ENCODE assay signal across 1 cellular context in the genomic region with DNA sequence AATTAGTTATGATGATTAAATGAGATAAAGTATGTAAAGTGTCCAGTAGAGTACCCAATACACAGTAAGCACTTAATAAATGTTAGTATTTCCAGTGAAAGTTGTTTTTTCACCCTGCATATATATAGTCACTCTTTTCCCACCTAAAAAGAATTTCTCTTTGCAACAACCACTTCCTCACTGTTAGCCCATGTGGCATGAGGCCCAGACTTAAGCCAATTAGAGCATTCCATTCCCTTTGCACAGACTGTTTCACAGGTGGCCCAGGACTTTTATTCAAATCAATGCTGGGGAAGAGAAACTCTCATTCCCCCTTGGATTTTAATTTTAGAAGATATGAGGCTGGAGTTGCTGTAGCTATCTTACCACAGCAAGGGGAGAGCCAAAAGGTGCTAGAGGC.
TF ChIP-seq lines count a peak whose summit lies in the region.

No MANE protein-coding gene starts in this region.

TF ChIP-seq in WTC11, 78 proteins besides CTCF, POLR2A, EP300 and RAD21 (continued from another document):
- TF ChIP-seq FOXP4 (CRISPR knock-in tag; IDR thresholded peaks at IDR 0.05), result no peak
- TF ChIP-seq, protein P1, sequence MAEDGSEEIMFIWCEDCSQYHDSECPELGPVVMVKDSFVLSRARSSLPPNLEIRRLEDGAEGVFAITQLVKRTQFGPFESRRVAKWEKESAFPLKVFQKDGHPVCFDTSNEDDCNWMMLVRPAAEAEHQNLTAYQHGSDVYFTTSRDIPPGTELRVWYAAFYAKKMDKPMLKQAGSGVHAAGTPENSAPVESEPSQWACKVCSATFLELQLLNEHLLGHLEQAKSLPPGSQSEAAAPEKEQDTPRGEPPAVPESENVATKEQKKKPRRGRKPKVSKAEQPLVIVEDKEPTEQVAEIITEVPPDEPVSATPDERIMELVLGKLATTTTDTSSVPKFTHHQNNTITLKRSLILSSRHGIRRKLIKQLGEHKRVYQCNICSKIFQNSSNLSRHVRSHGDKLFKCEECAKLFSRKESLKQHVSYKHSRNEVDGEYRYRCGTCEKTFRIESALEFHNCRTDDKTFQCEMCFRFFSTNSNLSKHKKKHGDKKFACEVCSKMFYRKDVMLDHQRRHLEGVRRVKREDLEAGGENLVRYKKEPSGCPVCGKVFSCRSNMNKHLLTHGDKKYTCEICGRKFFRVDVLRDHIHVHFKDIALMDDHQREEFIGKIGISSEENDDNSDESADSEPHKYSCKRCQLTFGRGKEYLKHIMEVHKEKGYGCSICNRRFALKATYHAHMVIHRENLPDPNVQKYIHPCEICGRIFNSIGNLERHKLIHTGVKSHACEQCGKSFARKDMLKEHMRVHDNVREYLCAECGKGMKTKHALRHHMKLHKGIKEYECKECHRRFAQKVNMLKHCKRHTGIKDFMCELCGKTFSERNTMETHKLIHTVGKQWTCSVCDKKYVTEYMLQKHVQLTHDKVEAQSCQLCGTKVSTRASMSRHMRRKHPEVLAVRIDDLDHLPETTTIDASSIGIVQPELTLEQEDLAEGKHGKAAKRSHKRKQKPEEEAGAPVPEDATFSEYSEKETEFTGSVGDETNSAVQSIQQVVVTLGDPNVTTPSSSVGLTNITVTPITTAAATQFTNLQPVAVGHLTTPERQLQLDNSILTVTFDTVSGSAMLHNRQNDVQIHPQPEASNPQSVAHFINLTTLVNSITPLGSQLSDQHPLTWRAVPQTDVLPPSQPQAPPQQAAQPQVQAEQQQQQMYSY (CRISPR knock-in tag; IDR thresholded peaks at IDR 0.05), result no peak
- TF ChIP-seq, protein P2, sequence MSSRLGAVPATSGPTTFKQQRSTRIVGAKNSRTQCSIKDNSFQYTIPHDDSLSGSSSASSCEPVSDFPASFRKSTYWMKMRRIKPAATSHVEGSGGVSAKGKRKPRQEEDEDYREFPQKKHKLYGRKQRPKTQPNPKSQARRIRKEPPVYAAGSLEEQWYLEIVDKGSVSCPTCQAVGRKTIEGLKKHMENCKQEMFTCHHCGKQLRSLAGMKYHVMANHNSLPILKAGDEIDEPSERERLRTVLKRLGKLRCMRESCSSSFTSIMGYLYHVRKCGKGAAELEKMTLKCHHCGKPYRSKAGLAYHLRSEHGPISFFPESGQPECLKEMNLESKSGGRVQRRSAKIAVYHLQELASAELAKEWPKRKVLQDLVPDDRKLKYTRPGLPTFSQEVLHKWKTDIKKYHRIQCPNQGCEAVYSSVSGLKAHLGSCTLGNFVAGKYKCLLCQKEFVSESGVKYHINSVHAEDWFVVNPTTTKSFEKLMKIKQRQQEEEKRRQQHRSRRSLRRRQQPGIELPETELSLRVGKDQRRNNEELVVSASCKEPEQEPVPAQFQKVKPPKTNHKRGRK (CRISPR knock-in tag; IDR thresholded peaks at IDR 0.05; ENCODE audit: borderline replicate concordance), result no peak
- TF ChIP-seq E2F5 (CRISPR knock-in tag; IDR thresholded peaks at IDR 0.05), result no peak
- TF ChIP-seq SP1 (CRISPR knock-in tag; conservative IDR thresholded peaks at IDR 0.05), result no peak
- no peak for TF ChIP-seq ZBTB21 (CRISPR knock-in tag; IDR thresholded peaks at IDR 0.05; ENCODE audit: borderline replicate concordance)
- TF ChIP-seq TEAD4 (CRISPR knock-in tag; IDR thresholded peaks at IDR 0.05), result no peak
- no peak for TF ChIP-seq CREM (CRISPR knock-in tag; IDR thresholded peaks at IDR 0.05)
- TF ChIP-seq EMX1 (CRISPR knock-in tag; IDR thresholded peaks at IDR 0.05), result no peak
- no peak for TF ChIP-seq JUN (CRISPR knock-in tag; IDR thresholded peaks at IDR 0.05)
- no peak for TF ChIP-seq CDX4 (CRISPR knock-in tag; IDR thresholded peaks at IDR 0.05; ENCODE audit: borderline replicate concordance)
- no peak for TF ChIP-seq RORB (CRISPR knock-in tag; IDR thresholded peaks at IDR 0.05)
- TF ChIP-seq, protein P3, sequence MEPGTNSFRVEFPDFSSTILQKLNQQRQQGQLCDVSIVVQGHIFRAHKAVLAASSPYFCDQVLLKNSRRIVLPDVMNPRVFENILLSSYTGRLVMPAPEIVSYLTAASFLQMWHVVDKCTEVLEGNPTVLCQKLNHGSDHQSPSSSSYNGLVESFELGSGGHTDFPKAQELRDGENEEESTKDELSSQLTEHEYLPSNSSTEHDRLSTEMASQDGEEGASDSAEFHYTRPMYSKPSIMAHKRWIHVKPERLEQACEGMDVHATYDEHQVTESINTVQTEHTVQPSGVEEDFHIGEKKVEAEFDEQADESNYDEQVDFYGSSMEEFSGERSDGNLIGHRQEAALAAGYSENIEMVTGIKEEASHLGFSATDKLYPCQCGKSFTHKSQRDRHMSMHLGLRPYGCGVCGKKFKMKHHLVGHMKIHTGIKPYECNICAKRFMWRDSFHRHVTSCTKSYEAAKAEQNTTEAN (CRISPR knock-in tag; IDR thresholded peaks at IDR 0.05), result no peak
- no peak for TF ChIP-seq CREB1 (CRISPR knock-in tag; IDR thresholded peaks at IDR 0.05)
- no peak for TF ChIP-seq GRHL2 (CRISPR knock-in tag; IDR thresholded peaks at IDR 0.05; ENCODE audit: insufficient replicate concordance, severe bottlenecking)
- TF ChIP-seq ARID4B (CRISPR knock-in tag; IDR thresholded peaks at IDR 0.05; ENCODE audit: borderline replicate concordance), result no peak
- TF ChIP-seq ZNF317 (CRISPR knock-in tag; IDR thresholded peaks at IDR 0.05; ENCODE audit: borderline replicate concordance, low read depth), result no peak
